Comparison of ENCODE assay signal across 16 cellular contexts in the genomic region with DNA sequence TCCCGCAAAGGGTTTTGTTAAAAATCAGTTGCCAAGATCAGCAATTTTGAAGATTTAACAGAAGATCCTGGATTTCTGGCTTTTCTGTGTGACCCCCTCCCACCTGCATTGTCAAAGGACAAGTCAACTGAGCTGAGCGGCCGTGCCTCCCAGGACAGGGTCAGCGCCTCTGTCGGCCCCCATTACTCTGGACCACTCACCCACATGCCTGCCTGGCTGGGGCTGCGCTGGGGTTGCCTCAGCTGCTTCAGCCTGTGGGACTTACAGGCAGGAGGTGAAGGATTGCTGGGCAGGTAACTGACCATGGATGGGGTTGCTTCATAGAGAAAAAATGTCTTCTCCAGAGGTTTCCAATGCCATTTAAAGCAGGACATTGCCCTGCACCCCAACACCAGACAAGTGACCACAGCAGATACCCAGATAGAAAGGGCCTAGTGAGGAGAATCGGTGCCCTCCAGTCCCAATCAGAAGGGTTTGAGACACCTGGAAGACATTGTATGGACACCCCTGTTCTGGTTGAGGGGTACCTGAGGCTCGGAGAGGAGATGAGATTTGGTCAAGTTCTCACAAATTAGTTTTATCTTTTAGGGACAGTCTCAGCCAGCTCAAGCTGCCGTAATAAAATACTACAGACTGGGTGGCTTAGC. TPM values are rescaled to one million over a fixed set of nuclear protein-coding genes. Genes with fewer than 3 reads are reported as not detected.
DNase-seq lines count a peak whose midpoint lies in the region; ATAC-seq and TF ChIP-seq lines count a peak whose summit lies in the region.
"Had no signal": no experiment of that assay in that cellular context is flagged by ENCODE, and none has a peak within 500 bp of the region (broad histone marks: within the 10 kb centered on the region; RNA-seq: fewer than 3 reads in every experiment).

No MANE protein-coding gene starts in this region.

- no peak for TF ChIP-seq POLR2A in gastroesophageal sphincter (IDR thresholded peaks at IDR 0.05)

- TF ChIP-seq CTCF in gastroesophageal sphincter (IDR thresholded peaks at IDR 0.05) (no peak), neural crest cell (conservative IDR thresholded peaks at IDR 0.05) (no peak)

- peak overlapping the region in 3 of 4 donors; percentile 13 to 72 (median 62) for H3K27ac ChIP-seq in gastroesophageal sphincter
- H3K27ac ChIP-seq: GM23248 had no signal

- no peaks in the 10 kb centered on the region for H3K27me3 ChIP-seq in gastroesophageal sphincter

- peaks cover 25% of the 10 kb centered on the region for H3K4me1 Mint-ChIP-seq in T-helper 17 cell
- H3K4me1 Mint-ChIP-seq in neural crest cell, result no peaks in the 10 kb centered on the region
- H3K4me1 Mint-ChIP-seq in stimulated activated memory B cell treated with anti-CD40 and anti-IgM and Interleukin-4, amounts not matched to agents 10 μg/mL and 1 μg/mL and 100 μg/mL, for 72 hours, result peaks cover 20% of the 10 kb centered on the region

- WGBS in gastroesophageal sphincter (ENCODE audit: low coverage in 1 of 2), 2 donors, result 100% methylated on average over 3 of the region's 9 CpGs; no CpG with 5 or more reads in 1 of the 2 donors

- H3K36me3 ChIP-seq in gastroesophageal sphincter, result peaks cover 0 to 63% of the 10 kb centered on the region in 2 donors

- H3K27ac Mint-ChIP-seq in T-helper 17 cell, result peak overlapping the region; percentile 91
- peak overlapping the region; percentile 67 for H3K27ac Mint-ChIP-seq in neural crest cell (ENCODE audit: unreplicated experiment)
- peak overlapping the region; percentile 71 for H3K27ac Mint-ChIP-seq in stimulated activated memory B cell treated with anti-CD40 and anti-IgM and Interleukin-4, amounts not matched to agents 10 μg/mL and 1 μg/mL and 100 μg/mL, for 72 hours

- no peak for ATAC-seq in T-helper 17 cell
- ATAC-seq in gastroesophageal sphincter, result no peak
- no peak for ATAC-seq in stimulated activated memory B cell treated with anti-CD40 and anti-IgM and Interleukin-4, amounts not matched to agents 10 μg/mL and 1 μg/mL and 100 μg/mL, for 72 hours

- H3K9me3 ChIP-seq in T-helper 17 cell (ENCODE audit: control insufficient read depth, low read length, poor library complexity, severe bottlenecking) (no peaks in the 10 kb centered on the region), gastroesophageal sphincter (no peaks in the 10 kb centered on the region)

- peaks cover 3% of the 10 kb centered on the region for H3K36me3 Mint-ChIP-seq in T-helper 17 cell (ENCODE audit: low read depth)
- H3K36me3 Mint-ChIP-seq in neural crest cell (ENCODE audit: low read depth), result peaks cover 9% of the 10 kb centered on the region
- no peaks in the 10 kb centered on the region for H3K36me3 Mint-ChIP-seq in stimulated activated memory B cell treated with anti-CD40 and anti-IgM and Interleukin-4, amounts not matched to agents 10 μg/mL and 1 μg/mL and 100 μg/mL, for 72 hours

- H3K27me3 Mint-ChIP-seq in T-helper 17 cell (no peaks in the 10 kb centered on the region), neural crest cell (ENCODE audit: low read depth) (no peaks in the 10 kb centered on the region)
- no peaks in the 10 kb centered on the region for H3K27me3 Mint-ChIP-seq in stimulated activated memory B cell treated with anti-CD40 and anti-IgM and Interleukin-4, amounts not matched to agents 10 μg/mL and 1 μg/mL and 100 μg/mL, for 72 hours
- H3K27me3 Mint-ChIP-seq: CD4-positive, alpha-beta memory T cell had no signal

- H3K9me3 Mint-ChIP-seq in neural crest cell, result no peaks in the 10 kb centered on the region
- H3K9me3 Mint-ChIP-seq in stimulated activated memory B cell treated with anti-CD40 and anti-IgM and Interleukin-4, amounts not matched to agents 10 μg/mL and 1 μg/mL and 100 μg/mL, for 72 hours, result no peaks in the 10 kb centered on the region

- TF ChIP-seq EP300 in gastroesophageal sphincter (IDR thresholded peaks at IDR 0.05), result no peak

- H3K4me3 Mint-ChIP-seq in T-helper 17 cell (no peak overlapping the region), neural crest cell (no peak overlapping the region)
- H3K4me3 Mint-ChIP-seq in stimulated activated memory B cell treated with anti-CD40 and anti-IgM and Interleukin-4, amounts not matched to agents 10 μg/mL and 1 μg/mL and 100 μg/mL, for 72 hours, result no peak overlapping the region

- no peak for DNase-seq in T-helper 17 cell
- DNase-seq in neural crest cell (ENCODE audit: low read depth, low spot score), result no peak
- DNase-seq in DMS114 treated with DMSO at 0.1 percent for 48 hours (lab: John Stamatoyannopoulos, UW; ENCODE audit: unreplicated experiment), result no peak
- no peak for DNase-seq in HEK293T (ENCODE audit: extremely low spot score)
- DNase-seq: COR-L47, DMS153, HCEC 1CT had no signal

- POLR2A ChIA-PET in HEK293T (lab: Yijun Ruan, JAX), result no interaction called here

- no peak overlapping the region for H3K4me3 ChIP-seq in gastroesophageal sphincter
- H3K4me3 ChIP-seq: GM23248 had no signal

- CTCF ChIA-PET in HEK293T (lab: Yijun Ruan, JAX), result no interaction called here

- H3K4me1 ChIP-seq in gastroesophageal sphincter, result peaks cover 0 to 43% (median 12%) of the 10 kb centered on the region in 3 donors

TF ChIP-seq in HEK293T, 16 proteins besides CTCF, POLR2A, EP300 and RAD21:
- TF ChIP-seq SP1 (IDR thresholded peaks at IDR 0.05), result no peak
- no peak for TF ChIP-seq SUZ12 (IDR thresholded peaks at IDR 0.05)
- TF ChIP-seq LEF1 (IDR thresholded peaks at IDR 0.05; ENCODE audit: borderline replicate concordance), result no peak
- no peak for TF ChIP-seq HDGF (IDR thresholded peaks at IDR 0.05; ENCODE audit: borderline replicate concordance)
- no peak for TF ChIP-seq FOXA1 (IDR thresholded peaks at IDR 0.05)
- TF ChIP-seq ZNF384 (IDR thresholded peaks at IDR 0.05), result no peak
- TF ChIP-seq ELF4 (IDR thresholded peaks at IDR 0.05), result no peak
- TF ChIP-seq FOXM1 (IDR thresholded peaks at IDR 0.05; ENCODE audit: borderline replicate concordance), result no peak
- TF ChIP-seq BHLHE40 (IDR thresholded peaks at IDR 0.05; ENCODE audit: borderline replicate concordance), result no peak
- no peak for TF ChIP-seq CTBP1 (IDR thresholded peaks at IDR 0.05; ENCODE audit: borderline replicate concordance)
- TF ChIP-seq PKNOX1 (IDR thresholded peaks at IDR 0.05), result no peak
- no peak for TF ChIP-seq NFRKB (IDR thresholded peaks at IDR 0.05)
- TF ChIP-seq L3MBTL2 (conservative IDR thresholded peaks at IDR 0.05), result no peak
- TF ChIP-seq ARNT (IDR thresholded peaks at IDR 0.05), result no peak
- no peak for TF ChIP-seq TARDBP (IDR thresholded peaks at IDR 0.05)
- no peak for TF ChIP-seq FOXK2 (IDR thresholded peaks at IDR 0.05)

RNA-seq across cellular contexts. Expression of gene SNX20, which starts 52.8 kb away (rescaled TPM):
- total RNA-seq in T-helper 17 cell (10 to 100 TPM; 44.0 to 58.9 TPM), gastroesophageal sphincter (1 to 10 TPM in 3 of 4 donors, under 1 TPM in 1; 0.84 to 1.8 (median 1.0) TPM), neural crest cell (not detected in 2 replicates)
- total RNA-seq: A172, A673, Calu3, GM23248, H1, H7 had no signal

Comparison
In these comparisons a context has a peak if more than half of its experiments do, and no peak if none do; other contexts are left out.
1. RNA of gene SNX20, which starts 52.8 kb away (total RNA-seq): 44.0 to 58.9 TPM in T-helper 17 cell; 0.84 to 1.8 TPM in gastroesophageal sphincter and not detected in neural crest cell; every median in the first group is over 10 times any median in the second.
2. Peak in every context shown above with its lines, with median percentiles within 50 percentile points of each other: H3K27ac Mint-ChIP-seq.